Comparison of ENCODE assay signal across 23 cellular contexts in the genomic region with DNA sequence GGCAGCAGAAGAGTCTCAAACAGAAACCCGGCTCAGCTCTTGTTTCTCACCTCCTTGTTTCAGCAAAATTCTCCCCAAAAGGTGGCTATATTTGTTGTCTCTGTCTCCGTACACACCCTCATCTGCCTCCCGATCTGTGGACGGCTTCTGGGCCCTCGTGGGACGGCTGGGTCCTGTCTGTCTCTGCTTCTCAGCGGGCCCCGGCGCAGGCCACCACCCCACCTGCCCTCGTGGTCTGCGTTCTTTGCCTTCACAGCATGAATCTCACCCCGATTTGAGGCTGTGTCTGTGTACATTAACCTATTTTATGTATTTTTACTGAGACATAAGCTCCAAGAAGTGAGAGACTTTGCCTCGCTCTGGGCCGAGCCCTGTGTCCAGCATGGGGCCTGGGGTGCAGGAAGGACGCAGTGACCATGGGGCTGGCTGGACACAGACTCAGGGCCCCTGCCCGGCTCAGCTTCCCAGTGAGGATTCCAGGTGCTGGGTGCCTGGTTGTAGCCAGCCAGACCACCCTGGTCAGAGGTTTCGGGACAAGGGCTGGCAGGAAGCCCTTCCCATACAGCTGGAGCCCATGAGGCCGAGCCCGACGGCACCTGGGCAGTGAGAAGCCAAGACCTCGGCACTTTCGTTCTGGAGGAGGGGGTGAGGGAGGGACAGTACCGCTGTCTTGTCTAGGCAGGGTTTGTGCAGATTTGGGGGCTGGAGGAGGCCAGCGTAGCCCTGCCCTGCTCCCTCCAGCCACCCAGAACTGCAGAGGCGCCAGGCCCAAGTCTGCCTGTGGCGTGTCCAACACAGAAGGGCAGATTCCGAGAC.
"Had no signal": no experiment of that assay in that cellular context is flagged by ENCODE, and none has a peak within 500 bp of the region (broad histone marks: within the 10 kb centered on the region; RNA-seq: fewer than 3 reads in every experiment).

No MANE protein-coding gene starts in this region.

- H3K27ac ChIP-seq: body of pancreas, dorsolateral prefrontal cortex, foreskin keratinocyte, left ventricle myocardium inferior, suprapubic skin, transverse colon, uterus had no signal

- H3K27ac Mint-ChIP-seq: activated B cell treated with CpG ODN at 0.5 μM for 24 hours; activated CD8-positive, alpha-beta T cell treated with anti-CD3 and anti-CD28 coated beads for 36 hours; activated T-helper 17 cell treated with anti-CD3 and anti-CD28 coated beads, Interleukin-2, amount 50 U/mL, for 72 hours; memory B cell; naive thymus-derived CD4-positive, alpha-beta T cell; stimulated activated naive CD8-positive, alpha-beta T cell treated with anti-CD3 and anti-CD28 coated beads, Interleukin-15, amount 100 ng/mL, for 72 hours; T-cell had no signal

- H3K4me1 Mint-ChIP-seq: activated T-helper 17 cell treated with anti-CD3 and anti-CD28 coated beads, Interleukin-2, amount 50 U/mL, for 72 hours had no signal

- ATAC-seq: activated CD8-positive, alpha-beta T cell treated with anti-CD3 and anti-CD28 coated beads for 36 hours; activated T-helper 17 cell treated with anti-CD3 and anti-CD28 coated beads, Interleukin-2, amount 50 U/mL, for 72 hours; body of pancreas; naive thymus-derived CD4-positive, alpha-beta T cell; stimulated activated naive CD8-positive, alpha-beta T cell treated with anti-CD3 and anti-CD28 coated beads, Interleukin-15, amount 100 ng/mL, for 72 hours; T-cell had no signal

- H3K4me3 Mint-ChIP-seq: activated B cell treated with CpG ODN at 0.5 μM for 24 hours; activated CD8-positive, alpha-beta T cell treated with anti-CD3 and anti-CD28 coated beads for 36 hours; activated T-helper 17 cell treated with anti-CD3 and anti-CD28 coated beads, Interleukin-2, amount 50 U/mL, for 72 hours; memory B cell; naive thymus-derived CD4-positive, alpha-beta T cell; stimulated activated naive CD8-positive, alpha-beta T cell treated with anti-CD3 and anti-CD28 coated beads, Interleukin-15, amount 100 ng/mL, for 72 hours; T-cell had no signal

- H3K4me3 ChIP-seq: body of pancreas, dorsolateral prefrontal cortex, left ventricle myocardium inferior, suprapubic skin, transverse colon, uterus had no signal

- DNase-seq: activated B cell treated with CpG ODN at 0.5 μM for 24 hours; activated CD4-positive, alpha-beta T cell treated with anti-CD3 and anti-CD28 coated beads for 48 hours; activated CD8-positive, alpha-beta T cell treated with anti-CD3 and anti-CD28 coated beads for 36 hours; activated naive CD4-positive, alpha-beta T cell; activated T-cell treated with anti-CD3 and anti-CD28 coated beads, Interleukin-2, amount 50 U/mL, for 1 hour; hypothalamus; left ventricle myocardium inferior; naive thymus-derived CD4-positive, alpha-beta T cell; occipital lobe; stimulated activated CD4-positive, alpha-beta T cell treated with anti-CD3 and anti-CD28 coated beads, Interleukin-2, amount 100 ng/mL, for 24 hours; stimulated activated naive CD8-positive, alpha-beta T cell treated with anti-CD3 and anti-CD28 coated beads, Interleukin-15, amount 100 ng/mL, for 72 hours; T-cell; T-helper 9 cell; transverse colon; uterus had no signal

- FAIRE-seq: colon, keratinocyte had no signal

- H3K36me3 ChIP-seq: left ventricle myocardium inferior, suprapubic skin, transverse colon, uterus had no signal

- H3K9me3 Mint-ChIP-seq: activated B cell treated with CpG ODN at 0.5 μM for 24 hours; activated CD8-positive, alpha-beta T cell treated with anti-CD3 and anti-CD28 coated beads for 36 hours; activated T-helper 17 cell treated with anti-CD3 and anti-CD28 coated beads, Interleukin-2, amount 50 U/mL, for 72 hours; memory B cell; naive thymus-derived CD4-positive, alpha-beta T cell; stimulated activated naive CD8-positive, alpha-beta T cell treated with anti-CD3 and anti-CD28 coated beads, Interleukin-15, amount 100 ng/mL, for 72 hours; T-cell had no signal

- H3K9me3 ChIP-seq: body of pancreas, left ventricle myocardium inferior, suprapubic skin, transverse colon, uterus had no signal

- H3K36me3 Mint-ChIP-seq: memory B cell; naive thymus-derived CD4-positive, alpha-beta T cell; T-cell had no signal

- H3K27me3 ChIP-seq: body of pancreas had no signal

- H3K27me3 Mint-ChIP-seq: activated B cell treated with CpG ODN at 0.5 μM for 24 hours; activated T-helper 17 cell treated with anti-CD3 and anti-CD28 coated beads, Interleukin-2, amount 50 U/mL, for 72 hours had no signal
